In the genomic region with DNA sequence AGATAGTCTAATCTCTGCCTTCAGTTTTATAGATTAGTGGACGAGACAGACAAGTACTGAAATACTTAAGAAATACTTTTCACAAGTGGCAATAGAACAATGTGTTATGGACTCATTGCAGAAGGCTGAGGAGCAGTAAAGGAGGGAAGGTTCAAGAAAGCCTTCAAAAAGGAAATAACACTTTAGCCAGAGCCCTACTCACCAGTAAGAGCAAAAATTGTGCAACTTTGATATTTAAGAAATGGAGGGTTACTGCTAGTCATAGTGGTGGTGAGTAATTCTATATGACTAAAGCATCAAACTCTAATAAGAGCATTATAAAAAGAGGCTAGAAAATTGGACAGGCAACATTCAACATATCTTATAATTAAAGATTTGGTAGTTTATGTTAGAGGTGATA, we compare ENCODE assay signal across 12 cellular contexts. TPM values are rescaled to one million over a fixed set of nuclear protein-coding genes. Genes with fewer than 3 reads are reported as not detected.
A peak's percentile ranks its signal among the peaks of the same experiment; 100 is the strongest.
DNase-seq lines count a peak whose midpoint lies in the region; ATAC-seq, FAIRE-seq and TF ChIP-seq lines count a peak whose summit lies in the region.
"Had no signal": no experiment of that assay in that cellular context is flagged by ENCODE, and none has a peak within 500 bp of the region (broad histone marks: within the 10 kb centered on the region; RNA-seq: fewer than 3 reads in every experiment).

No MANE protein-coding gene starts in this region.

- dilution Hi-C loops in keratinocyte (cut with MboI; ENCODE audit: extremely low pct_ligation_motif_present, low sequenced_read_pairs), result no loop called here

- no peak for TF ChIP-seq EP300 in A549 (IDR thresholded peaks at IDR 0.05)

- TF ChIP-seq RAD21 in A549 (conservative IDR thresholded peaks at IDR 0.05 in 1 of 2, IDR thresholded peaks at IDR 0.05 in 1 of 2), result no peak

- no peak for TF ChIP-seq CTCF in A549 (IDR thresholded peaks at IDR 0.05)
- no peak for TF ChIP-seq CTCF in brain microvascular endothelial cell (IDR thresholded peaks at IDR 0.05; ENCODE audit: low read depth, low read length, missing control alignments)
- no peak for TF ChIP-seq CTCF in keratinocyte (optimal IDR thresholded peaks at IDR 0.05 in 1 of 3, IDR thresholded peaks at IDR 0.05 in 1 of 3, conservative IDR thresholded peaks at IDR 0.05 in 1 of 3; ENCODE audit: extremely low read depth in 1 of 3, insufficient read depth in 2 of 3, low read length in 3 of 3)

- H3K27me3 ChIP-seq in brain microvascular endothelial cell (replicated peaks) (no peaks in the 10 kb centered on the region), keratinocyte (ENCODE audit: control insufficient read depth, extremely low read depth, insufficient read depth, low read length) (no peaks in the 10 kb centered on the region)
- H3K27me3 ChIP-seq: esophagus squamous epithelium, stomach had no signal

- in situ Hi-C loops in brain microvascular endothelial cell (cut with HindIII; ENCODE audit: low pct_ligation_motif_present, low sequenced_read_pairs), result no loop called here

- peaks cover 80% of the 10 kb centered on the region for H3K4me1 ChIP-seq in A549
- peaks cover 22% of the 10 kb centered on the region for H3K4me1 ChIP-seq in keratinocyte (ENCODE audit: control insufficient read depth, extremely low read depth, insufficient read depth, low read length)
- H3K4me1 ChIP-seq: parathyroid adenoma had no signal

- FAIRE-seq in A549 (lab: Jason Lieb, UNC) (no peak), keratinocyte (lab: Jason Lieb, UNC) (no peak)

- H3K4me3 ChIP-seq in A549 (no peak overlapping the region), brain microvascular endothelial cell (ENCODE audit: low read depth, low read length) (no peak overlapping the region), keratinocyte (ENCODE audit: control insufficient read depth in 2 of 3, extremely low read depth in 1 of 3, insufficient read depth in 2 of 3, low read depth in 1 of 3, low read length in 3 of 3) (no peak overlapping the region)
- H3K4me3 ChIP-seq: esophagus squamous epithelium, stomach had no signal

- H3K9ac ChIP-seq in keratinocyte (ENCODE audit: control insufficient read depth, extremely low read depth, insufficient read depth, low read length), result no peak overlapping the region
- H3K9ac ChIP-seq: parathyroid adenoma had no signal

- no peak overlapping the region for H2AFZ ChIP-seq in keratinocyte (ENCODE audit: control insufficient read depth, low read length)
- H2AFZ ChIP-seq: parathyroid adenoma had no signal

- POLR2A ChIA-PET in A549 (lab: Yijun Ruan, JAX), result interaction anchor here (1.1 kb wide), 1 partner anchor 29 kb away, joined by 3 read pairs; no protein-coding TSS in a partner anchor

- 78% methylated on average over 1 of the region's 1 CpG for WGBS in A549 (ENCODE audit: missing lambda C conversion rate)

- H3K27ac ChIP-seq in A549, result no peak overlapping the region
- H3K27ac ChIP-seq in brain microvascular endothelial cell, result no peak overlapping the region
- peak overlapping the region; percentile 52 for H3K27ac ChIP-seq in keratinocyte (ENCODE audit: control insufficient read depth, insufficient read depth, low read length)
- H3K27ac ChIP-seq: esophagus squamous epithelium, parathyroid adenoma, stomach had no signal

- H3K9me3 ChIP-seq in A549, result no peaks in the 10 kb centered on the region
- no peaks in the 10 kb centered on the region for H3K9me3 ChIP-seq in keratinocyte (ENCODE audit: control insufficient read depth, low read depth, low read length)
- H3K9me3 ChIP-seq: esophagus squamous epithelium, stomach had no signal

- no peak for DNase-seq in A549 (ENCODE audit: low read depth in 1 of 2, low spot score in 1 of 2)
- DNase-seq in HT1080 (ENCODE audit: low read depth), result peak; percentile 64
- DNase-seq in brain microvascular endothelial cell, result peak; percentile 14
- no peak for DNase-seq in keratinocyte (ENCODE audit: low read depth, low spot score)
- no peak for DNase-seq in A172 (ENCODE audit: low spot score)
- no peak for DNase-seq in SK-N-DZ (ENCODE audit: low spot score)
- no peak for DNase-seq in activated T-cell treated with anti-CD3 and anti-CD28 coated beads, Interleukin-2, amount 50 U/mL, for 48 hours
- DNase-seq: esophagus squamous epithelium, left colon, stomach had no signal

- ATAC-seq in A549, result peak; percentile 47 to 66; a peak in 2 of 6 replicates
- ATAC-seq in GM18505 (IDR thresholded peaks at IDR 0.05; ENCODE audit: unreplicated experiment), result no peak
- ATAC-seq: left colon had no signal

- H3K9me1 ChIP-seq in keratinocyte (ENCODE audit: control insufficient read depth, extremely low read depth, insufficient read depth, low read length), result peaks cover 3% of the 10 kb centered on the region

- H3K79me2 ChIP-seq in keratinocyte (ENCODE audit: control insufficient read depth, insufficient read depth, low read length), result peaks cover 95% of the 10 kb centered on the region

- CTCF ChIA-PET in A549 (lab: Yijun Ruan, JAX), result interaction anchor here (1.1 to 1.4 kb wide), 5 partner anchors 9 to 24 kb away, joined by 3 to 4 read pairs (median 3); no protein-coding TSS in a partner anchor

- no peak for TF ChIP-seq POLR2A in A549 (IDR thresholded peaks at IDR 0.05; ENCODE audit: low read length)
- no peak for TF ChIP-seq POLR2A in GM18505 (IDR thresholded peaks at IDR 0.05; ENCODE audit: borderline replicate concordance, extremely low read depth, insufficient read depth, insufficient read length)

- H3K4me2 ChIP-seq in A549, result peak overlapping the region; percentile 44
- H3K4me2 ChIP-seq in keratinocyte (ENCODE audit: control insufficient read depth, extremely low read depth, insufficient read depth, low read depth, low read length), result peak overlapping the region; percentile 23

- H4K20me1 ChIP-seq in keratinocyte (ENCODE audit: control insufficient read depth, extremely low read depth, insufficient read depth, low read length), result peaks cover 7% of the 10 kb centered on the region

- peaks cover 5% of the 10 kb centered on the region for H3K36me3 ChIP-seq in brain microvascular endothelial cell (replicated peaks)
- H3K36me3 ChIP-seq in keratinocyte (ENCODE audit: control insufficient read depth in 2 of 2, extremely low read depth in 1 of 2, insufficient read depth in 2 of 2, low read length in 2 of 2), result peaks cover 6 to 9% of the 10 kb centered on the region in 2 experiments

TF ChIP-seq in A549, 52 proteins besides CTCF, POLR2A, EP300 and RAD21:
- TF ChIP-seq, protein P1, sequence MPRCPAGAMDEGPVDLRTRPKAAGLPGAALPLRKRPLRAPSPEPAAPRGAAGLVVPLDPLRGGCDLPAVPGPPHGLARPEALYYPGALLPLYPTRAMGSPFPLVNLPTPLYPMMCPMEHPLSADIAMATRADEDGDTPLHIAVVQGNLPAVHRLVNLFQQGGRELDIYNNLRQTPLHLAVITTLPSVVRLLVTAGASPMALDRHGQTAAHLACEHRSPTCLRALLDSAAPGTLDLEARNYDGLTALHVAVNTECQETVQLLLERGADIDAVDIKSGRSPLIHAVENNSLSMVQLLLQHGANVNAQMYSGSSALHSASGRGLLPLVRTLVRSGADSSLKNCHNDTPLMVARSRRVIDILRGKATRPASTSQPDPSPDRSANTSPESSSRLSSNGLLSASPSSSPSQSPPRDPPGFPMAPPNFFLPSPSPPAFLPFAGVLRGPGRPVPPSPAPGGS (IDR thresholded peaks at IDR 0.05), result 0 out of 3 replicates have a peak, but pooled peaks have one; percentile 9
- TF ChIP-seq CEBPB (IDR thresholded peaks at IDR 0.05) (peak; percentile 68 to 69; a peak in 3 of 4 replicates), HEYL (CRISPR knock-in tag; IDR thresholded peaks at IDR 0.05) (no peak)

RNA-seq across cellular contexts. Expression of a gene that starts 28.8 kb away (rescaled TPM):
- 105 and 149 TPM in 2 replicates for polyA plus RNA-seq in A549 (2011; rRNA removed)
- polyA plus RNA-seq in A549 (2012; cell fraction: cytosol; rRNA removed), result 21.5 and 22.9 TPM in 2 replicates
- 9.2 and 10.1 TPM in 2 replicates for polyA plus RNA-seq in A549 (2012; cell fraction: nucleus; rRNA removed)
- 70.4 to 83.1 TPM (median 76.3 TPM) in 3 replicates for polyA plus RNA-seq in A549 (2017; fragmentation: RNase III; extraction: RNeasy Plus Mini Kit Qiagen cat#74134 plus additional on column Dnase treatment)
- 55.8 and 66.5 TPM in 2 replicates for polyA minus RNA-seq in A549 (2011; rRNA and poly(A)+ RNA removed)
- 25.8 and 38.4 TPM in 2 replicates for total RNA-seq in HT1080 (2014; rRNA removed; shearing (Covaris generic))
- polyA plus RNA-seq in HT1080 (2015; cell fraction: cytosol; rRNA removed), result 87.1 and 113 TPM in 2 replicates
- 117 and 121 TPM in 2 replicates for polyA plus RNA-seq in HT1080 (2015; cell fraction: nucleus; rRNA removed)
- polyA plus RNA-seq in keratinocyte, result 46.9 to 61.1 TPM (median 53.1 TPM) in 3 replicates
- polyA plus RNA-seq in keratinocyte (2011; ENCODE audit: low read depth), result 136 TPM
- polyA plus RNA-seq in keratinocyte (2011; cell fraction: cytosol; rRNA removed), result 36.6 and 72.4 TPM in 2 replicates
- polyA plus RNA-seq in keratinocyte (2011; cell fraction: nucleus; rRNA removed), result 80.9 and 83.7 TPM in 2 replicates
- polyA plus RNA-seq in keratinocyte (2012; ENCODE audit: low replicate concordance), result 52.7 and 58.2 TPM in 2 replicates
- 33.2 to 101 TPM (median 77.0 TPM) in 3 replicates for polyA minus RNA-seq in keratinocyte
- 23.8 TPM for polyA minus RNA-seq in keratinocyte (2011; cell fraction: cytosol; rRNA and poly(A)+ RNA removed)
- 47.2 and 112 TPM in 2 replicates for polyA minus RNA-seq in keratinocyte (2011; cell fraction: nucleus; rRNA and poly(A)+ RNA removed)
- 28.3 and 30.3 TPM in 2 replicates for total RNA-seq in A172 (2014; rRNA removed; shearing (Covaris generic))
- polyA plus RNA-seq in SK-N-DZ (2014; cell fraction: cytosol; rRNA removed), result 22.3 and 22.6 TPM in 2 replicates
- 28.7 and 45.2 TPM in 2 replicates for polyA plus RNA-seq in SK-N-DZ (2014; cell fraction: nucleus; rRNA removed)

Comparison
In these comparisons a context has a peak if more than half of its experiments do, and no peak if none do; other contexts are left out.
1. DNase-seq: peak in HT1080 (single experiment) and brain microvascular endothelial cell (single experiment); none in A549 (0 of 2), keratinocyte (single experiment), A172 (single experiment), SK-N-DZ (single experiment) and activated T-cell treated with anti-CD3 and anti-CD28 coated beads, Interleukin-2, amount 50 U/mL, for 48 hours (0 of 2).